ENCODE assay signal across 6 cellular contexts in genomic region chr10:86991362-86991761, GRCh38. TPM values are rescaled to one million over a fixed set of nuclear protein-coding genes. Genes with fewer than 3 reads are reported as not detected.
"Had no signal": no experiment of that assay in that cellular context is flagged by ENCODE, and none has a peak within 500 bp of the region (broad histone marks: within the 10 kb centered on the region; RNA-seq: fewer than 3 reads in every experiment).

No MANE protein-coding gene starts in this region.

RNA-seq across cellular contexts. Expression of gene ADIRF, which starts 23.1 kb away (rescaled TPM):
- total RNA-seq: SK-MEL-5 had no signal

RNA-seq across cellular contexts. Expression of gene FAM25A, which starts 28.7 kb away (rescaled TPM):
- total RNA-seq: M059J, Peyer's patch, Right ventricle myocardium inferior, RPMI7951, SJCRH30, SK-MEL-5 had no signal

RNA-seq across cellular contexts. Expression of gene SNCG, which starts 33.0 kb away (rescaled TPM):
- total RNA-seq: SK-MEL-5 had no signal
